Comparison of ENCODE assay signal across 8 cellular contexts in the genomic region with DNA sequence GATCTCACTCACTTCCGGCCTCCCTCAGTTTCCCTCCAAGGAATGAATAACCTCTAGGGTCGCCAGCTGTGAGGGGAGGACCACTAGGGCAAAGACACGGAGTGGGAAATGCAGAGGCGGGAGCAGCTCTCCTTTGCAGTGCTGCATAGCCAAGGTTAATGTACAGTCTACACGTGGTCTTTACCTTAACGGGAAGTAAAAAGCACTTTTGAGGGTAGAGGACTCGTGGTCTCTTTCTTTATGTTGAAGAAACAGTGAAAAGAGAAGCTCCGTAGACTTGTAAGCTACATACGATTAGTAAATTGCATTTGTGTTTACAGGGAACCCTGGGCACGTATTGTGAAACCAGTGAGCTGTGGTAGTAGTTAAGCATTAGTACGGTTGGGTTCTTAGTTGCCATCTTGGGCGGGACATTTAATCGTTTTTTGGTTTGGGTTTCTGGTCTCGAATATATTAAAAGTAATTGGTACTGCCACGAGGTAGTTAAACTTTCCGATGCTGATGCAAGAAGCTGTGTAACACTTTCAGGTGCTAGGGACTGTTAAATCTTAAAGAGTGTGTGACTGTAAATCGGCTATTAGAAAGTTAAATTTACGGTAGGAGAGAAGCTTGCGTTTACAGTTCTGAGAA. TPM values are rescaled to one million over a fixed set of nuclear protein-coding genes. Genes with fewer than 3 reads are reported as not detected.
DNase-seq lines count a peak whose midpoint lies in the region; ATAC-seq and TF ChIP-seq lines count a peak whose summit lies in the region.

No MANE protein-coding gene starts in this region.

- H3K27ac ChIP-seq in HCT116 (ENCODE audit: low read depth, low read length) (peak overlapping the region; percentile 76), gastrocnemius medialis (peak overlapping the region; percentile 92 to 95 (median 94))

- H3K4me2 ChIP-seq in HCT116 (ENCODE audit: low read length) = peak overlapping the region; percentile 96

- H3K27me3 Mint-ChIP-seq in activated CD4-positive, alpha-beta T cell treated with anti-CD3 and anti-CD28 coated beads for 36 hours = no peaks in the 10 kb centered on the region
- H3K27me3 Mint-ChIP-seq in activated CD8-positive, alpha-beta T cell treated with anti-CD3 and anti-CD28 coated beads, Interleukin-2, amount 10 ng/mL, durations not matched to agents 7 days and 5 days (ENCODE audit: low read depth) = no peaks in the 10 kb centered on the region

- peak; percentile 37 for DNase-seq in activated CD4-positive, alpha-beta T cell treated with anti-CD3 and anti-CD28 coated beads for 36 hours
- DNase-seq in activated CD4-positive, alpha-beta T cell treated with anti-CD3 and anti-CD28 coated beads for 1 hour = no peak
- no peak for DNase-seq in HCT116 (ENCODE audit: low read depth, low spot score)
- no peak for DNase-seq in MG63
- peak; percentile 46 for DNase-seq in activated CD8-positive, alpha-beta T cell treated with anti-CD3 and anti-CD28 coated beads, Interleukin-2, amount 10 ng/mL, durations not matched to agents 7 days and 5 days
- DNase-seq in germinal center (ENCODE audit: low spot score) = peak; percentile 45
- no peak for DNase-seq in gastrocnemius medialis
- DNase-seq in 8988T = no peak

- H2AFZ ChIP-seq in HCT116 (ENCODE audit: low read depth, low read length, poor library complexity, severe bottlenecking) = no peak overlapping the region

- no peaks in the 10 kb centered on the region for H3K9me3 Mint-ChIP-seq in activated CD4-positive, alpha-beta T cell treated with anti-CD3 and anti-CD28 coated beads for 36 hours (ENCODE audit: low read depth)
- H3K9me3 Mint-ChIP-seq in activated CD8-positive, alpha-beta T cell treated with anti-CD3 and anti-CD28 coated beads, Interleukin-2, amount 10 ng/mL, durations not matched to agents 7 days and 5 days (ENCODE audit: insufficient read depth) = no peaks in the 10 kb centered on the region

- H3K27ac Mint-ChIP-seq in activated CD4-positive, alpha-beta T cell treated with anti-CD3 and anti-CD28 coated beads for 36 hours = peak overlapping the region; percentile 99
- H3K27ac Mint-ChIP-seq in activated CD8-positive, alpha-beta T cell treated with anti-CD3 and anti-CD28 coated beads, Interleukin-2, amount 10 ng/mL, durations not matched to agents 7 days and 5 days = peak overlapping the region; percentile 100

- CTCF ChIA-PET in activated CD4-positive, alpha-beta T cell treated with anti-CD3 and anti-CD28 coated beads for 36 hours (lab: Charles Lee) = interaction anchor here (0.7 to 3.4 kb wide), 7 partner anchors 8 to 1125 kb away, joined by 3 to 45 read pairs (median 4); a partner anchor contains a TSS
- CTCF ChIA-PET in HCT116 (lab: Charles Lee) = interaction anchor here (1.3 to 2.2 kb wide), 3 partner anchors 11 to 174 kb away, joined by 3 to 9 read pairs (median 6); no protein-coding TSS in a partner anchor
- CTCF ChIA-PET in activated CD8-positive, alpha-beta T cell treated with anti-CD3 and anti-CD28 coated beads, Interleukin-2, amount 10 ng/mL, durations not matched to agents 7 days and 5 days (lab: Charles Lee) = interaction anchor here (0.9 to 3.9 kb wide), 11 partner anchors 9 to 118 kb away, joined by 3 to 24 read pairs (median 3); no protein-coding TSS in a partner anchor

- no peaks in the 10 kb centered on the region for H3K9me2 ChIP-seq in HCT116 (ENCODE audit: insufficient read depth)

- no peak for TF ChIP-seq RAD21 in HCT116 (IDR thresholded peaks at IDR 0.05; ENCODE audit: low read depth)

- H3K4me1 Mint-ChIP-seq in activated CD4-positive, alpha-beta T cell treated with anti-CD3 and anti-CD28 coated beads for 36 hours = peaks cover 47% of the 10 kb centered on the region
- peaks cover 39% of the 10 kb centered on the region for H3K4me1 Mint-ChIP-seq in activated CD8-positive, alpha-beta T cell treated with anti-CD3 and anti-CD28 coated beads, Interleukin-2, amount 10 ng/mL, durations not matched to agents 7 days and 5 days (ENCODE audit: low read depth)

- H3K9ac ChIP-seq in HCT116 (ENCODE audit: low read length) = peak overlapping the region; percentile 98

- POLR2A ChIA-PET in activated CD4-positive, alpha-beta T cell treated with anti-CD3 and anti-CD28 coated beads for 36 hours (lab: Charles Lee) = interaction anchor here (0.7 to 2.1 kb wide), 8 partner anchors 10 to 556 kb away, joined by 3 to 19 read pairs (median 6); a partner anchor contains a TSS
- POLR2A ChIA-PET in HCT116 (lab: Charles Lee) = interaction anchor here (1.1 to 1.5 kb wide), 3 partner anchors 12 to 158 kb away, joined by 3 read pairs; no protein-coding TSS in a partner anchor
- POLR2A ChIA-PET in activated CD8-positive, alpha-beta T cell treated with anti-CD3 and anti-CD28 coated beads, Interleukin-2, amount 10 ng/mL, durations not matched to agents 7 days and 5 days (lab: Charles Lee) = interaction anchor here (0.6 to 3.0 kb wide), 13 partner anchors 11 to 970 kb away, joined by 3 to 47 read pairs (median 4); a partner anchor contains a TSS

- peak overlapping the region; percentile 91 for H3K4me3 Mint-ChIP-seq in activated CD4-positive, alpha-beta T cell treated with anti-CD3 and anti-CD28 coated beads for 36 hours
- H3K4me3 Mint-ChIP-seq in activated CD8-positive, alpha-beta T cell treated with anti-CD3 and anti-CD28 coated beads, Interleukin-2, amount 10 ng/mL, durations not matched to agents 7 days and 5 days = peak overlapping the region; percentile 98

- no peaks in the 10 kb centered on the region for H3K9me3 ChIP-seq in HCT116 (ENCODE audit: control insufficient read depth in 1 of 2, insufficient read depth in 1 of 2, low read depth in 1 of 2, low read length in 2 of 2)
- H3K9me3 ChIP-seq in MG63 = no peaks in the 10 kb centered on the region
- H3K9me3 ChIP-seq in gastrocnemius medialis = no peaks in the 10 kb centered on the region

- in situ Hi-C loops in gastrocnemius medialis (cut with MboI; ENCODE audit: low sequenced_read_pairs in 4 of 4) = loop anchor here in 1 of 4 donors (10.0 to 25.0 kb wide), 2 partner anchors 407 to 565 kb away; a partner anchor contains a TSS

- RAD21 ChIA-PET in HCT116 (lab: Charles Lee; ENCODE audit: low non-redundant PET in 1 of 2, low total read pairs in 2 of 2, uncharacterized antibody in 2 of 2, unreplicated experiment in 2 of 2) = no interaction called here

- H3K27me3 ChIP-seq in HCT116 (ENCODE audit: insufficient read depth, low read length) = no peaks in the 10 kb centered on the region
- H3K27me3 ChIP-seq in MG63 = no peaks in the 10 kb centered on the region
- H3K27me3 ChIP-seq in gastrocnemius medialis = no peaks in the 10 kb centered on the region

- peaks cover 65% of the 10 kb centered on the region for H3K79me2 ChIP-seq in HCT116 (ENCODE audit: insufficient read depth, low read length)

- H3K4me1 ChIP-seq in HCT116 (ENCODE audit: control insufficient read depth in 1 of 2, insufficient read depth in 2 of 2, low read length in 2 of 2) (peaks cover 7 to 34% of the 10 kb centered on the region in 2 experiments; a peak in 3 of 4 replicates), gastrocnemius medialis (peaks cover 53% of the 10 kb centered on the region in 2 donors)

- peaks cover 29% of the 10 kb centered on the region; the same call in 1 of the 2 replicates for H4K20me1 ChIP-seq in HCT116 (ENCODE audit: insufficient read depth)

- peaks cover 23% of the 10 kb centered on the region for H3K36me3 Mint-ChIP-seq in activated CD4-positive, alpha-beta T cell treated with anti-CD3 and anti-CD28 coated beads for 36 hours (ENCODE audit: low read depth)
- H3K36me3 Mint-ChIP-seq in activated CD8-positive, alpha-beta T cell treated with anti-CD3 and anti-CD28 coated beads, Interleukin-2, amount 10 ng/mL, durations not matched to agents 7 days and 5 days (ENCODE audit: low read depth) = peaks cover 2% of the 10 kb centered on the region

- H3K4me3 ChIP-seq in HCT116 (replicated peaks in 1 of 2; ENCODE audit: low read depth in 1 of 2, low read length in 2 of 2) = peak overlapping the region; percentile 98 to 99
- peak overlapping the region; percentile 82 for H3K4me3 ChIP-seq in MG63
- peak overlapping the region; percentile 65 to 95 (median 87) for H3K4me3 ChIP-seq in gastrocnemius medialis

- no peaks in the 10 kb centered on the region for H3K36me3 ChIP-seq in HCT116 (ENCODE audit: control insufficient read depth in 1 of 2, insufficient read depth in 2 of 2, low read length in 2 of 2)
- H3K36me3 ChIP-seq in MG63 = peaks cover 6% of the 10 kb centered on the region; the same call in 1 of the 2 replicates
- H3K36me3 ChIP-seq in gastrocnemius medialis = no peaks in the 10 kb centered on the region

- ATAC-seq in activated CD4-positive, alpha-beta T cell treated with anti-CD3 and anti-CD28 coated beads for 36 hours = peak; percentile 43
- ATAC-seq in HCT116 (peak; percentile 6; the same call in 1 of the 2 replicates), gastrocnemius medialis (peak; percentile 14 to 17)
- ATAC-seq in activated CD8-positive, alpha-beta T cell treated with anti-CD3 and anti-CD28 coated beads, Interleukin-2, amount 10 ng/mL, durations not matched to agents 7 days and 5 days = peak; percentile 62

- TF ChIP-seq CTCF in HCT116 (IDR thresholded peaks at IDR 0.05 in 2 of 3, conservative IDR thresholded peaks at IDR 0.05 in 1 of 3; ENCODE audit: borderline replicate concordance in 1 of 3, insufficient read depth in 1 of 3, low read depth in 2 of 3, low read length in 2 of 3) (no peak), gastrocnemius medialis (IDR thresholded peaks at IDR 0.05 in 4 of 5, conservative IDR thresholded peaks at IDR 0.05 in 1 of 5) (no peak)

- TF ChIP-seq POLR2A in HCT116 (IDR thresholded peaks at IDR 0.05; ENCODE audit: borderline replicate concordance, extremely low read depth, insufficient read depth, insufficient read length) = no peak
- no peak for TF ChIP-seq POLR2A in gastrocnemius medialis (IDR thresholded peaks at IDR 0.05)

- intact Hi-C loops in activated CD4-positive, alpha-beta T cell treated with anti-CD3 and anti-CD28 coated beads for 36 hours (cut with DNase I, micrococcal nuclease) = loop anchor here (2.0 to 10.0 kb wide), 6 partner anchors 15 to 1690 kb away; a partner anchor contains a TSS
- intact Hi-C loops in HCT116 (cut with micrococcal nuclease) = no loop called here
- intact Hi-C loops in gastrocnemius medialis (cut with DNase I; ENCODE audit: low total_unique reads) = loop anchor here (5.0 kb wide), 2 partner anchors 425 to 555 kb away; a partner anchor contains a TSS

- BruUV-seq in HCT116 (replicated peaks; lab: Mats Ljungman, UMichigan) = no TSS peak

RNA-seq across cellular contexts. Expression of a gene that starts 0.8 kb away (rescaled TPM):
- 100 to 1,000 TPM; 208 to 248 TPM for total RNA-seq in activated CD4-positive, alpha-beta T cell treated with anti-CD3 and anti-CD28 coated beads for 36 hours
- total RNA-seq in HCT116 (2021; ENCODE audit: unreplicated experiment) = 132 TPM
- 36.4 and 42.2 TPM in 2 replicates for polyA plus RNA-seq in HCT116 (2012)
- 65.3 and 141 TPM in 2 replicates for total RNA-seq in MG63 (2014; rRNA removed; shearing (Covaris generic); ENCODE audit: low replicate concordance)
- total RNA-seq in activated CD8-positive, alpha-beta T cell treated with anti-CD3 and anti-CD28 coated beads, Interleukin-2, amount 10 ng/mL, durations not matched to agents 7 days and 5 days = 100 to 1,000 TPM; 123 to 124 TPM
- 10 to 100 TPM; 43.2 to 63.7 (median 43.9) TPM for total RNA-seq in gastrocnemius medialis

RNA-seq across cellular contexts. Expression of a gene that starts 38.7 kb away (rescaled TPM):
- not detected for total RNA-seq in activated CD4-positive, alpha-beta T cell treated with anti-CD3 and anti-CD28 coated beads for 36 hours
- 0.17 TPM for total RNA-seq in HCT116 (2021; ENCODE audit: unreplicated experiment)
- 0.07 TPM in 1 of 2 replicates, not detected in the other for polyA plus RNA-seq in HCT116 (2012)
- 0.66 and 2.5 TPM in 2 replicates for total RNA-seq in MG63 (2014; rRNA removed; shearing (Covaris generic); ENCODE audit: low replicate concordance)
- total RNA-seq in activated CD8-positive, alpha-beta T cell treated with anti-CD3 and anti-CD28 coated beads, Interleukin-2, amount 10 ng/mL, durations not matched to agents 7 days and 5 days = not detected
- total RNA-seq in gastrocnemius medialis = 1 to 10 TPM in 1 of 4 donors, under 1 TPM in 2, not detected in 1; 0.20 to 1.0 (median 0.27) TPM

Comparison
In these comparisons a context has a peak if more than half of its experiments do, and no peak if none do; other contexts are left out.
1. DNase-seq: peak in activated CD4-positive, alpha-beta T cell treated with anti-CD3 and anti-CD28 coated beads for 36 hours (single experiment), activated CD8-positive, alpha-beta T cell treated with anti-CD3 and anti-CD28 coated beads, Interleukin-2, amount 10 ng/mL, durations not matched to agents 7 days and 5 days (single experiment) and germinal center (single experiment); none in activated CD4-positive, alpha-beta T cell treated with anti-CD3 and anti-CD28 coated beads for 1 hour (single experiment), HCT116 (single experiment), MG63 (single experiment), gastrocnemius medialis (0 of 2) and 8988T (single experiment).
2. ATAC-seq: peak in every context shown above with its lines; median percentile 62 in activated CD8-positive, alpha-beta T cell treated with anti-CD3 and anti-CD28 coated beads, Interleukin-2, amount 10 ng/mL, durations not matched to agents 7 days and 5 days; 43 in activated CD4-positive, alpha-beta T cell treated with anti-CD3 and anti-CD28 coated beads for 36 hours; 16 in gastrocnemius medialis; 6 in HCT116.
3. Peak in every context shown above with its lines, with median percentiles within 50 percentile points of each other: H3K4me3 ChIP-seq.